10 cellular contexts compared by ENCODE assay signal in the genomic region with DNA sequence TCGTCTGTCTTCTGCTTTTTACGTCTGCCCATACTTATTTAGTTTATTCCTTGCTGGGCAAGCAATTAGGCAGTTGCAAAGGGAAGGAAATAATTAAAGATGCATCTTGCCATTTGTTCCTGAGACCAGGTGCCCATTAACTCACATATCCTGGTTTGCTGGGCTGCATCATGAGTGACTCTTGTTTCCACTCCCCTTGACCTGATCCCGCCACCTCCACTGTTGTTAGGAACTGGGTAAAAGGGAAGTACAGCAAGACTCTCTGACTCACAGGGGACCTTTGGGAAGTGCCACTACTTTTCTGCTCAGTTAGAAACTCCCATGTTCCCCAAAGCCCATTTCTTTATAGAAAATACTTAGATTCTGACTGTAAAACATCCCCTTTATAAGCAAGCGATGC.
DNase-seq lines count a peak whose midpoint lies in the region; ATAC-seq, FAIRE-seq and TF ChIP-seq lines count a peak whose summit lies in the region.
"Had no signal": no experiment of that assay in that cellular context is flagged by ENCODE, and none has a peak within 500 bp of the region (broad histone marks: within the 10 kb centered on the region; RNA-seq: fewer than 3 reads in every experiment).

No MANE protein-coding gene starts in this region.

- H3K4me1 ChIP-seq in keratinocyte (ENCODE audit: control insufficient read depth, extremely low read depth, insufficient read depth, low read length) (peaks cover 29% of the 10 kb centered on the region), small intestine (ENCODE audit: control insufficient read depth in 2 of 2, insufficient read depth in 1 of 2, low read depth in 1 of 2, low read length in 1 of 2) (peaks cover 10 to 20% of the 10 kb centered on the region in 2 donors)

- H2AFZ ChIP-seq in keratinocyte (ENCODE audit: control insufficient read depth, low read length) = no peak overlapping the region

- H3K4me3 Mint-ChIP-seq in immature natural killer cell = no peak overlapping the region
- H3K4me3 Mint-ChIP-seq: central memory CD8-positive, alpha-beta T cell had no signal

- H3K9me3 Mint-ChIP-seq in immature natural killer cell = no peaks in the 10 kb centered on the region
- H3K9me3 Mint-ChIP-seq: central memory CD8-positive, alpha-beta T cell had no signal

- H3K4me3 ChIP-seq in keratinocyte (ENCODE audit: control insufficient read depth in 2 of 3, extremely low read depth in 1 of 3, insufficient read depth in 2 of 3, low read depth in 1 of 3, low read length in 3 of 3) (no peak overlapping the region), small intestine (ENCODE audit: low read depth in 1 of 2, low read length in 2 of 2) (no peak overlapping the region)

- no peak for TF ChIP-seq CTCF in VCaP (conservative IDR thresholded peaks at IDR 0.05)
- TF ChIP-seq CTCF in keratinocyte (optimal IDR thresholded peaks at IDR 0.05 in 1 of 3, IDR thresholded peaks at IDR 0.05 in 1 of 3, conservative IDR thresholded peaks at IDR 0.05 in 1 of 3; ENCODE audit: extremely low read depth in 1 of 3, insufficient read depth in 2 of 3, low read length in 3 of 3) = no peak
- no peak for TF ChIP-seq CTCF in GM10248 (IDR thresholded peaks at IDR 0.05; ENCODE audit: control extremely low read depth, extremely low read depth, low read depth, missing control alignments)

- H3K27me3 Mint-ChIP-seq in immature natural killer cell (ENCODE audit: low read depth in 3 of 3) = peaks cover 0 to 3% (median 2%) of the 10 kb centered on the region in 3 donors
- H3K27me3 Mint-ChIP-seq: central memory CD8-positive, alpha-beta T cell had no signal

- no peaks in the 10 kb centered on the region for H3K79me2 ChIP-seq in keratinocyte (ENCODE audit: control insufficient read depth, insufficient read depth, low read length)

- H3K9me1 ChIP-seq in keratinocyte (ENCODE audit: control insufficient read depth, extremely low read depth, insufficient read depth, low read length) = peaks cover 3% of the 10 kb centered on the region

- no peak overlapping the region for H3K27ac Mint-ChIP-seq in immature natural killer cell

- POLR2A ChIA-PET in GM10248 (lab: Yijun Ruan, JAX) = no interaction called here

- H3K9me3 ChIP-seq in keratinocyte (ENCODE audit: control insufficient read depth, low read depth, low read length) = no peaks in the 10 kb centered on the region
- no peaks in the 10 kb centered on the region for H3K9me3 ChIP-seq in small intestine (ENCODE audit: control insufficient read depth, low read depth)

- H3K27me3 ChIP-seq in keratinocyte (ENCODE audit: control insufficient read depth, extremely low read depth, insufficient read depth, low read length) = no peaks in the 10 kb centered on the region
- H3K27me3 ChIP-seq in small intestine (ENCODE audit: control insufficient read depth in 2 of 2, insufficient read depth in 2 of 2, low read length in 2 of 2) = no peaks in the 10 kb centered on the region

- FAIRE-seq in keratinocyte (lab: Jason Lieb, UNC) (peak; percentile 43), small intestine (lab: Jason Lieb, UNC) (no peak)
- FAIRE-seq: islet of Langerhans had no signal

- dilution Hi-C loops in keratinocyte (cut with MboI; ENCODE audit: extremely low pct_ligation_motif_present, low sequenced_read_pairs) = no loop called here

- H3K9ac ChIP-seq in keratinocyte (ENCODE audit: control insufficient read depth, extremely low read depth, insufficient read depth, low read length) = no peak overlapping the region

- peak overlapping the region; percentile 75 for H3K4me2 ChIP-seq in keratinocyte (ENCODE audit: control insufficient read depth, extremely low read depth, insufficient read depth, low read depth, low read length)

- H3K4me1 Mint-ChIP-seq in immature natural killer cell = peaks cover 1 to 11% of the 10 kb centered on the region in 2 donors

- peak; percentile 34 for DNase-seq in HT1080 (ENCODE audit: low read depth)
- DNase-seq in keratinocyte (ENCODE audit: low read depth, low spot score) = no peak
- DNase-seq in small intestine = peak; percentile 20
- no peak for DNase-seq in NCI-H345 treated with DMSO at 0.1 percent for 48 hours (lab: John Stamatoyannopoulos, UW; ENCODE audit: unreplicated experiment)
- DNase-seq in GM10248 (ENCODE audit: extremely low spot score) = no peak
- DNase-seq in immature natural killer cell = no peak

- peaks cover 37 to 62% (median 44%) of the 10 kb centered on the region in 3 donors for H3K36me3 Mint-ChIP-seq in immature natural killer cell

- CTCF ChIA-PET in GM10248 (lab: Yijun Ruan, JAX) = no interaction called here

- 82 to 94% (median 90%) methylated on average over 4 of the region's 4 CpGs for WGBS in small intestine, 3 donors

- H3K27ac ChIP-seq in VCaP (peak overlapping the region; percentile 98), keratinocyte (ENCODE audit: control insufficient read depth, insufficient read depth, low read length) (peak overlapping the region; percentile 77), small intestine (ENCODE audit: low read depth in 1 of 2, low read length in 1 of 2) (peak overlapping the region in 1 of 2 donors; percentile 84)

- H3K36me3 ChIP-seq in keratinocyte (ENCODE audit: control insufficient read depth in 2 of 2, extremely low read depth in 1 of 2, insufficient read depth in 2 of 2, low read length in 2 of 2) = peaks cover 0 to 2% of the 10 kb centered on the region in 2 experiments
- H3K36me3 ChIP-seq in small intestine (ENCODE audit: control insufficient read depth in 2 of 2, insufficient read depth in 2 of 2, low read length in 2 of 2) = peaks cover 0 to 2% of the 10 kb centered on the region in 2 donors

- no peaks in the 10 kb centered on the region for H4K20me1 ChIP-seq in keratinocyte (ENCODE audit: control insufficient read depth, extremely low read depth, insufficient read depth, low read length)

- ATAC-seq in GM21390 (IDR thresholded peaks at IDR 0.05; ENCODE audit: unreplicated experiment) = no peak

Comparison
In these comparisons a context has a peak if more than half of its experiments do, and no peak if none do; other contexts are left out.
1. DNase-seq: peak in HT1080 (single experiment) and small intestine (single experiment); none in keratinocyte (single experiment), NCI-H345 treated with DMSO at 0.1 percent for 48 hours (single experiment), GM10248 (single experiment) and immature natural killer cell (0 of 3).